Comparison of ENCODE assay signal across 10 cellular contexts in the genomic region with DNA sequence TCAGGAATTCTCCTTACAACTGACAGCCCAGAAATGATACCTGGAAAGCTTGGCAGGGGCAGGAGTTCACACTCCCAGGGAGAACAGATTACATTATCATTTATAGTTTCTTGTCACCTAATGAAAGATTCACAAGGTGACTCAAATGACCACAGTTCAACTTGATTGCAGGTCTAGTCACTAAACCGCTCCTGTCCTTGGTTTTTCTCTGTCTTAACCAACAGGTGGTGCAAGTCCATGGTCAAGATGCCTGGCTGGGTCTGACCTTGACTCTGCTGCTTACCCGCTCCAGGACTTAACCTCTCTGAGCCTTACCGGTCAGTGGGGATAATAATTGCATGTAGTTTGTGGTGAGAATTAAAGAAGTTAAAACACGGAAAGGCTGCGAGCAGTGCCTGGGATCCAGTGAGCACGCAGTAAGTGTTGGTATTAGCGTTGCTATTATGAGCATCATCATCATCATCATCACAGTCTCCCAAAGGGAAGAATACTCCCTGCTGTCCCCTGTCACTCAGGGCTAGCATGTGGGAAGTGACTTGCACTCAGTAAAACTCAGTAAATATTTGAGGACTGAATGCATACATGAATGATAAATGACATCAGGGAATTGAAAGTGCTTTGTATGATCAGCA.
DNase-seq lines count a peak whose midpoint lies in the region; ATAC-seq, FAIRE-seq and TF ChIP-seq lines count a peak whose summit lies in the region.
"Had no signal": no experiment of that assay in that cellular context is flagged by ENCODE, and none has a peak within 500 bp of the region (broad histone marks: within the 10 kb centered on the region; RNA-seq: fewer than 3 reads in every experiment).

No MANE protein-coding gene starts in this region.

- in situ Hi-C loops in K562 (cut with MboI) = no loop called here

- POLR2A ChIA-PET in K562 (lab: Yijun Ruan, JAX) = interaction anchor here (0.7 to 1.5 kb wide), 5 partner anchors 8 to 87 kb away, joined by 3 to 4 read pairs (median 4); no protein-coding TSS in a partner anchor

- H3K36me3 ChIP-seq in K562 (ENCODE audit: control insufficient read depth, insufficient read depth, low read length) (no peaks in the 10 kb centered on the region), mucosa of descending colon (ENCODE audit: low read depth) (peaks cover 6% of the 10 kb centered on the region)

- no peaks in the 10 kb centered on the region for H3K9me1 ChIP-seq in K562 (ENCODE audit: control insufficient read depth, insufficient read depth, low read length)

- H4K20me1 ChIP-seq in K562 (replicated peaks; ENCODE audit: control insufficient read depth, insufficient read depth, low read length) = peaks cover 6% of the 10 kb centered on the region; the same call in 1 of the 2 replicates

- H3K9me3 ChIP-seq in K562 (replicated peaks; ENCODE audit: control insufficient read depth, insufficient read depth, low read depth, low read length) (no peaks in the 10 kb centered on the region), mucosa of descending colon (no peaks in the 10 kb centered on the region)
- H3K9me3 ChIP-seq: spleen had no signal

- CTCF ChIA-PET in K562 (lab: Yijun Ruan, JAX; ENCODE audit: low intra/inter-chr PET ratio) = interaction anchor here (0.6 to 1.8 kb wide), 3 partner anchors 30 to 209 kb away, joined by 4 to 9 read pairs (median 4); partner anchors contain the start of gene PLXNA2

- BruUV-seq in K562 (replicated peaks; lab: Mats Ljungman, UMichigan) = no TSS peak

- no peak overlapping the region for H3K27ac ChIP-seq in K562 (ENCODE audit: extremely low read depth, low read depth, low read length)
- H3K27ac ChIP-seq: spleen had no signal

- intact Hi-C loops in K562 (cut with micrococcal nuclease) (loop anchor here (1.0 to 2.0 kb wide), 2 partner anchors 57 to 209 kb away; partner anchors contain the start of gene PLXNA2), mucosa of descending colon (cut with DNase I, micrococcal nuclease) (no loop called here)

- peak in 1 of 2 experiments; percentile 72; a peak in 3 of 4 replicates for TF ChIP-seq RAD21 in K562 (CRISPR knock-in tag; conservative IDR thresholded peaks at IDR 0.05 in 1 of 2, IDR thresholded peaks at IDR 0.05 in 1 of 2)

- H3K4me3 ChIP-seq in GM12864 (ENCODE audit: low read depth, low read length) (no peak overlapping the region), LNCaP clone FGC (ENCODE audit: low read depth, low read length) (no peak overlapping the region), K562 (no peak overlapping the region), mucosa of descending colon (no peak overlapping the region)
- H3K4me3 ChIP-seq: spleen had no signal

- FAIRE-seq in K562 (lab: Jason Lieb, UNC) (peak; percentile 92), frontal cortex (lab: Jason Lieb, UNC) (no peak)

- H3K4me2 ChIP-seq in K562 (ENCODE audit: insufficient read depth, low read length) = no peak overlapping the region

- no peak overlapping the region for H3K9ac ChIP-seq in K562 (ENCODE audit: insufficient read depth in 1 of 2, low read depth in 2 of 2, low read length in 2 of 2)

- no peak for DNase-seq in GM12864 (ENCODE audit: low read depth)
- DNase-seq in LNCaP clone FGC (ENCODE audit: low read depth) = peak; percentile 34
- DNase-seq in K562 (ENCODE audit: extremely low read depth in 1 of 4, low spot score in 3 of 4) = peak; percentile 55 to 66 (median 62)
- no peak for DNase-seq in mucosa of descending colon
- DNase-seq in frontal cortex (ENCODE audit: low spot score in 2 of 2) = no peak
- no peak for DNase-seq in NCI-H2081 treated with DMSO at 0.1 percent for 48 hours (lab: John Stamatoyannopoulos, UW)
- DNase-seq in NCI-H1048 (lab: John Stamatoyannopoulos, UW) = no peak
- DNase-seq: NCI-H1105 treated with DMSO at 0.1 percent for 48 hours, spleen had no signal

- no peak overlapping the region for H2AFZ ChIP-seq in K562 (ENCODE audit: low read depth, low read length)

- peak; percentile 87 for ATAC-seq in K562
- peak; percentile 49 for ATAC-seq in mucosa of descending colon
- no peak for ATAC-seq in GM18861 (IDR thresholded peaks at IDR 0.05; ENCODE audit: unreplicated experiment)

- WGBS in K562 (ENCODE audit: insufficient coverage, low coverage, missing lambda C conversion rate) = 7% methylated on average over 7 of the region's 7 CpGs

- no peaks in the 10 kb centered on the region for H3K79me2 ChIP-seq in K562 (ENCODE audit: control insufficient read depth, insufficient read depth, low read length)

- H3K4me1 ChIP-seq in K562 (replicated peaks in 1 of 2; ENCODE audit: control insufficient read depth in 2 of 2, insufficient read depth in 2 of 2, low read length in 2 of 2) (peaks cover 5 to 6% of the 10 kb centered on the region in 2 experiments; a peak in 4 of 5 replicates), mucosa of descending colon (ENCODE audit: low read depth) (peaks cover 4% of the 10 kb centered on the region)
- H3K4me1 ChIP-seq: spleen had no signal

- no peak for TF ChIP-seq EP300 in K562 (IDR thresholded peaks at IDR 0.05; ENCODE audit: low read length)

- TF ChIP-seq POLR2A in K562 (conservative IDR thresholded peaks at IDR 0.05) = no peak

- H3K27me3 ChIP-seq in K562 (ENCODE audit: control insufficient read depth in 2 of 2, insufficient read depth in 2 of 2, low read length in 2 of 2) = peaks cover 30 to 71% of the 10 kb centered on the region in 2 experiments; a peak in 4 of 5 replicates

- TF ChIP-seq CTCF in GM12864 (IDR thresholded peaks at IDR 0.05; ENCODE audit: low read depth, low read length, missing control alignments) (peak; percentile 22), LNCaP clone FGC (IDR thresholded peaks at IDR 0.05; ENCODE audit: control insufficient read depth, extremely low read depth, insufficient read depth) (peak; percentile 75), K562 (IDR thresholded peaks at IDR 0.05 in 2 of 3, conservative IDR thresholded peaks at IDR 0.05 in 1 of 3; ENCODE audit: insufficient read depth in 2 of 3, low read depth in 1 of 3, low read length in 3 of 3) (peak; percentile 64 to 78 (median 69)), mucosa of descending colon (IDR thresholded peaks at IDR 0.05) (no peak)

TF ChIP-seq in K562, 482 proteins besides CTCF, POLR2A, EP300 and RAD21:
- TF ChIP-seq DMBX1 (CRISPR knock-in tag; IDR thresholded peaks at IDR 0.05; ENCODE audit: borderline replicate concordance) = no peak
- TF ChIP-seq ESRRA (IDR thresholded peaks at IDR 0.05; ENCODE audit: borderline replicate concordance, low read depth) = peak; percentile 89
- TF ChIP-seq RCOR1 (IDR thresholded peaks at IDR 0.05; ENCODE audit: borderline replicate concordance in 1 of 2, low read depth in 2 of 2, low read length in 2 of 2) = 0 out of 4 replicates have a peak, but pooled peaks of 1 of the 2 experiments have one; percentile 32
- no peak for TF ChIP-seq SP2 (IDR thresholded peaks at IDR 0.05; ENCODE audit: extremely low read depth, low read depth, low read length, poor library complexity, severe bottlenecking)
- TF ChIP-seq SMC3 (conservative IDR thresholded peaks at IDR 0.05; ENCODE audit: insufficient read depth, low read depth, low read length) = peak; percentile 73
- TF ChIP-seq JUND (IDR thresholded peaks at IDR 0.05; ENCODE audit: borderline replicate concordance, low read depth, low read length) = peak; percentile 21; the same call in 1 of the 2 replicates
- no peak for TF ChIP-seq JUND (tag; IDR thresholded peaks at IDR 0.05; ENCODE audit: borderline replicate concordance, low read depth, low read length)
- TF ChIP-seq, protein P1, sequence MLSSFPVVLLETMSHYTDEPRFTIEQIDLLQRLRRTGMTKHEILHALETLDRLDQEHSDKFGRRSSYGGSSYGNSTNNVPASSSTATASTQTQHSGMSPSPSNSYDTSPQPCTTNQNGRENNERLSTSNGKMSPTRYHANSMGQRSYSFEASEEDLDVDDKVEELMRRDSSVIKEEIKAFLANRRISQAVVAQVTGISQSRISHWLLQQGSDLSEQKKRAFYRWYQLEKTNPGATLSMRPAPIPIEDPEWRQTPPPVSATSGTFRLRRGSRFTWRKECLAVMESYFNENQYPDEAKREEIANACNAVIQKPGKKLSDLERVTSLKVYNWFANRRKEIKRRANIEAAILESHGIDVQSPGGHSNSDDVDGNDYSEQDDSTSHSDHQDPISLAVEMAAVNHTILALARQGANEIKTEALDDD (IDR thresholded peaks at IDR 0.05) = peak; percentile 49; the same call in 1 of the 2 replicates
- TF ChIP-seq PKNOX1 (IDR thresholded peaks at IDR 0.05) = peak; percentile 44
- TF ChIP-seq CTCFL (IDR thresholded peaks at IDR 0.05; ENCODE audit: borderline replicate concordance, insufficient read depth, low read depth, low read length, poor library complexity, severe bottlenecking) = peak; percentile 3

Comparison
In these comparisons a context has a peak if more than half of its experiments do, and no peak if none do; other contexts are left out.
1. DNase-seq: peak in LNCaP clone FGC (single experiment) and K562 (4 of 4); none in GM12864 (single experiment), mucosa of descending colon (0 of 3), frontal cortex (0 of 2), NCI-H2081 treated with DMSO at 0.1 percent for 48 hours (single experiment) and NCI-H1048 (single experiment).